ENCODE assay signal across 30 cellular contexts in genomic region chr21:31358148-31358547, GRCh38.
"Had no signal": no experiment of that assay in that cellular context is flagged by ENCODE, and none has a peak within 500 bp of the region (broad histone marks: within the 10 kb centered on the region; RNA-seq: fewer than 3 reads in every experiment).

No MANE protein-coding gene starts in this region.

- ATAC-seq: activated CD8-positive, alpha-beta T cell treated with anti-CD3 and anti-CD28 coated beads for 36 hours; activated naive CD4-positive, alpha-beta T cell treated with anti-CD3 and anti-CD28 coated beads, Interleukin-2, amount 50 U/mL, for 72 hours; activated T-cell treated with anti-CD3 and anti-CD28 coated beads, Interleukin-2, amount 50 U/mL, for 4 hours; activated T-cell treated with anti-CD3 and anti-CD28 coated beads, Interleukin-2, amount 50 U/mL, for 72 hours; activated T-helper 17 cell treated with anti-CD3 and anti-CD28 coated beads, Interleukin-2, amount 50 U/mL, for 72 hours; body of pancreas had no signal

- DNase-seq: activated B cell treated with CpG ODN at 0.5 μM for 24 hours; activated CD4-positive, alpha-beta memory T cell treated with anti-CD3 and anti-CD28 coated beads for 36 hours; activated CD4-positive, alpha-beta T cell treated with anti-CD3 and anti-CD28 coated beads for 4 hours; activated CD4-positive, alpha-beta T cell treated with anti-CD3 and anti-CD28 coated beads, Interleukin-2, amount 10 ng/mL, durations not matched to agents 24 days and 14 days; activated CD4-positive, alpha-beta T cell treated with anti-CD3 and anti-CD28 coated beads, Interleukin-2, amount 50 U/mL, for 1 hour; activated CD4-positive, alpha-beta T cell treated with anti-CD3 and anti-CD28 coated beads, Interleukin-2, amount 50 U/mL, for 4 hours; activated CD4-positive, CD25-positive, alpha-beta regulatory T cell treated with anti-CD3 and anti-CD28 coated beads, Interleukin-2, amount 50 U/mL, for 72 hours; activated CD8-positive, alpha-beta memory T cell treated with anti-CD3 and anti-CD28 coated beads, Interleukin-2, amount 50 U/mL, for 4 hours; activated CD8-positive, alpha-beta T cell treated with anti-CD3 and anti-CD28 coated beads for 36 hours; activated effector memory CD4-positive, alpha-beta T cell treated with anti-CD3 and anti-CD28 coated beads, Interleukin-2, amount 50 U/mL, for 16 hours; activated gamma-delta T cell treated with Interleukin-2 at 50 U/mL for 16 hours; activated naive CD4-positive, alpha-beta T cell; activated naive CD4-positive, alpha-beta T cell treated with anti-CD3 and anti-CD28 coated beads for 36 hours; activated naive CD4-positive, alpha-beta T cell treated with anti-CD3 and anti-CD28 coated beads, Interleukin-2, amount 50 U/mL, for 16 hours; activated naive CD8-positive, alpha-beta T cell treated with anti-CD3 and anti-CD28 coated beads for 36 hours; activated T-cell treated with anti-CD3 and anti-CD28 coated beads for 4 hours; activated T-cell treated with anti-CD3 and anti-CD28 coated beads, Interleukin-2, amount 50 U/mL, for 1 hour; activated T-cell treated with anti-CD3 and anti-CD28 coated beads, Interleukin-2, amount 50 U/mL, for 4 hours; activated T-cell treated with anti-CD3 and anti-CD28 coated beads, Interleukin-2, amount 50 U/mL, for 72 hours; adrenal gland; amniotic stem cell; aorta; body of pancreas; brain microvascular endothelial cell; central memory CD4-positive, alpha-beta T cell; T-helper 1 cell; T-helper 2 cell; T-helper 9 cell had no signal
